In the genomic region with DNA sequence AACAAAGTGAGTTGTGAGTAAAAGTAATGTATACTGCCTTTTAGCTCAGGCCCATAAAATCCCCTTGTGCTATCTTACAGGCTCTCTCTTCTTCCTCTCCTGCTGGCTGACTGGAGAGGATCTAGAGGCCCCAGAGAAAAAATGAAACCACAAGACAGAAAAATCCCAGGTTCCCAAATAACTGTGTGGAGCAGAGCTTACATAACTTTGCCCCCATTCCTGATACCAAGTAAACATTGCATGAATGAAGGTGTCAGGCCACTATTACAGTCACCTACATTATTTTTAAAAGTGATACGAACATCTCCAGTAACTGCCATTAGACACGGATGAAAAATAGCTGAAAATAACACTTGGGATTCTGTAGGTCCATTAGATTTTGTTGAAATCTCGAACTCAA, we compare ENCODE assay signal across 1 cellular context.
TF ChIP-seq lines count a peak whose summit lies in the region.

No MANE protein-coding gene starts in this region.

TF ChIP-seq in HepG2, 621 proteins besides CTCF, POLR2A, EP300 and RAD21 (continued from another document):
- no peak for TF ChIP-seq THAP11 (CRISPR knock-in tag; IDR thresholded peaks at IDR 0.05)
- no peak for TF ChIP-seq ZNF510 (CRISPR knock-in tag; IDR thresholded peaks at IDR 0.05; ENCODE audit: low read depth)
- TF ChIP-seq, protein P1, sequence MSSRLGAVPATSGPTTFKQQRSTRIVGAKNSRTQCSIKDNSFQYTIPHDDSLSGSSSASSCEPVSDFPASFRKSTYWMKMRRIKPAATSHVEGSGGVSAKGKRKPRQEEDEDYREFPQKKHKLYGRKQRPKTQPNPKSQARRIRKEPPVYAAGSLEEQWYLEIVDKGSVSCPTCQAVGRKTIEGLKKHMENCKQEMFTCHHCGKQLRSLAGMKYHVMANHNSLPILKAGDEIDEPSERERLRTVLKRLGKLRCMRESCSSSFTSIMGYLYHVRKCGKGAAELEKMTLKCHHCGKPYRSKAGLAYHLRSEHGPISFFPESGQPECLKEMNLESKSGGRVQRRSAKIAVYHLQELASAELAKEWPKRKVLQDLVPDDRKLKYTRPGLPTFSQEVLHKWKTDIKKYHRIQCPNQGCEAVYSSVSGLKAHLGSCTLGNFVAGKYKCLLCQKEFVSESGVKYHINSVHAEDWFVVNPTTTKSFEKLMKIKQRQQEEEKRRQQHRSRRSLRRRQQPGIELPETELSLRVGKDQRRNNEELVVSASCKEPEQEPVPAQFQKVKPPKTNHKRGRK (CRISPR knock-in tag; IDR thresholded peaks at IDR 0.05) = no peak
- no peak for TF ChIP-seq SMARCC2 (IDR thresholded peaks at IDR 0.05)
- TF ChIP-seq, protein P2, sequence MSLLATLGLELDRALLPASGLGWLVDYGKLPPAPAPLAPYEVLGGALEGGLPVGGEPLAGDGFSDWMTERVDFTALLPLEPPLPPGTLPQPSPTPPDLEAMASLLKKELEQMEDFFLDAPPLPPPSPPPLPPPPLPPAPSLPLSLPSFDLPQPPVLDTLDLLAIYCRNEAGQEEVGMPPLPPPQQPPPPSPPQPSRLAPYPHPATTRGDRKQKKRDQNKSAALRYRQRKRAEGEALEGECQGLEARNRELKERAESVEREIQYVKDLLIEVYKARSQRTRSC (CRISPR knock-in tag; IDR thresholded peaks at IDR 0.05; ENCODE audit: low read depth) = no peak
- TF ChIP-seq, protein P3, sequence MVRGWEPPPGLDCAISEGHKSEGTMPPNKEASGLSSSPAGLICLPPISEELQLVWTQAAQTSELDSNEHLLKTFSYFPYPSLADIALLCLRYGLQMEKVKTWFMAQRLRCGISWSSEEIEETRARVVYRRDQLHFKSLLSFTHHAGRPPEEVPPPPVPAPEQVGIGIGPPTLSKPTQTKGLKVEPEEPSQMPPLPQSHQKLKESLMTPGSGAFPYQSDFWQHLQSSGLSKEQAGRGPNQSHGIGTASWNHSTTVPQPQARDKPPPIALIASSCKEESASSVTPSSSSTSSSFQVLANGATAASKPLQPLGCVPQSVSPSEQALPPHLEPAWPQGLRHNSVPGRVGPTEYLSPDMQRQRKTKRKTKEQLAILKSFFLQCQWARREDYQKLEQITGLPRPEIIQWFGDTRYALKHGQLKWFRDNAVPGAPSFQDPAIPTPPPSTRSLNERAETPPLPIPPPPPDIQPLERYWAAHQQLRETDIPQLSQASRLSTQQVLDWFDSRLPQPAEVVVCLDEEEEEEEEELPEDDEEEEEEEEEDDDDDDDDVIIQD (CRISPR knock-in tag; IDR thresholded peaks at IDR 0.05; ENCODE audit: low read depth) = no peak
- TF ChIP-seq, protein P4, sequence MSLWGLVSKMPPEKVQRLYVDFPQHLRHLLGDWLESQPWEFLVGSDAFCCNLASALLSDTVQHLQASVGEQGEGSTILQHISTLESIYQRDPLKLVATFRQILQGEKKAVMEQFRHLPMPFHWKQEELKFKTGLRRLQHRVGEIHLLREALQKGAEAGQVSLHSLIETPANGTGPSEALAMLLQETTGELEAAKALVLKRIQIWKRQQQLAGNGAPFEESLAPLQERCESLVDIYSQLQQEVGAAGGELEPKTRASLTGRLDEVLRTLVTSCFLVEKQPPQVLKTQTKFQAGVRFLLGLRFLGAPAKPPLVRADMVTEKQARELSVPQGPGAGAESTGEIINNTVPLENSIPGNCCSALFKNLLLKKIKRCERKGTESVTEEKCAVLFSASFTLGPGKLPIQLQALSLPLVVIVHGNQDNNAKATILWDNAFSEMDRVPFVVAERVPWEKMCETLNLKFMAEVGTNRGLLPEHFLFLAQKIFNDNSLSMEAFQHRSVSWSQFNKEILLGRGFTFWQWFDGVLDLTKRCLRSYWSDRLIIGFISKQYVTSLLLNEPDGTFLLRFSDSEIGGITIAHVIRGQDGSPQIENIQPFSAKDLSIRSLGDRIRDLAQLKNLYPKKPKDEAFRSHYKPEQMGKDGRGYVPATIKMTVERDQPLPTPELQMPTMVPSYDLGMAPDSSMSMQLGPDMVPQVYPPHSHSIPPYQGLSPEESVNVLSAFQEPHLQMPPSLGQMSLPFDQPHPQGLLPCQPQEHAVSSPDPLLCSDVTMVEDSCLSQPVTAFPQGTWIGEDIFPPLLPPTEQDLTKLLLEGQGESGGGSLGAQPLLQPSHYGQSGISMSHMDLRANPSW (CRISPR knock-in tag; IDR thresholded peaks at IDR 0.05; ENCODE audit: borderline replicate concordance) = no peak
- TF ChIP-seq, protein P5, sequence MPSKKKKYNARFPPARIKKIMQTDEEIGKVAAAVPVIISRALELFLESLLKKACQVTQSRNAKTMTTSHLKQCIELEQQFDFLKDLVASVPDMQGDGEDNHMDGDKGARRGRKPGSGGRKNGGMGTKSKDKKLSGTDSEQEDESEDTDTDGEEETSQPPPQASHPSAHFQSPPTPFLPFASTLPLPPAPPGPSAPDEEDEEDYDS (CRISPR knock-in tag; IDR thresholded peaks at IDR 0.05) = no peak
